In the genomic region with DNA sequence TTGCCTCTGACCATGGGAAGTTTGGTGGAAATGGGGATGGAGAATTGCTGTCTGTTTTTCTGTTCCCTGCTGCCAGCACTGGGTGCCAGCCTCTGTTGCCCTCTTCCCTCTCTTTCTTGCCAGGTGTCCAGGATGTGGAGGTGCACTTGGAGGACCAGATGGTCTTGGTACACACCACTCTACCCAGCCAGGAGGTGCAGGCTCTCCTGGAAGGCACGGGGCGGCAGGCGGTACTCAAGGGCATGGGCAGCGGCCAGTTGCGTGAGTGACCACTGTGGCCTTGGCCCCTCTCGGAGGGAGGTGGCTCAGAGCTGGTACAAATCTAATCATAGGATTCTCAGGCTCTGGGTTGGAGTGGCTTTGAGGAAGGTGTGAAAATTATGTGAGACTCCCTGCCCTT, we compare ENCODE assay signal across 29 cellular contexts.
"Had no signal": no experiment of that assay in that cellular context is flagged by ENCODE, and none has a peak within 500 bp of the region (broad histone marks: within the 10 kb centered on the region; RNA-seq: fewer than 3 reads in every experiment).

No MANE protein-coding gene starts in this region.

- H3K27me3 ChIP-seq: ascending aorta, cardiac muscle cell had no signal

- ATAC-seq: activated CD8-positive, alpha-beta T cell treated with anti-CD3 and anti-CD28 coated beads for 36 hours; activated naive CD4-positive, alpha-beta T cell treated with anti-CD3 and anti-CD28 coated beads, Interleukin-2, amount 50 U/mL, for 72 hours; activated T-cell treated with anti-CD3 and anti-CD28 coated beads, Interleukin-2, amount 50 U/mL, for 4 hours; activated T-cell treated with anti-CD3 and anti-CD28 coated beads, Interleukin-2, amount 50 U/mL, for 72 hours; activated T-helper 17 cell treated with anti-CD3 and anti-CD28 coated beads, Interleukin-2, amount 50 U/mL, for 72 hours; T-cell; T-helper 17 cell had no signal

- DNase-seq: activated B cell treated with CpG ODN at 0.5 μM for 24 hours; activated CD4-positive, alpha-beta memory T cell treated with anti-CD3 and anti-CD28 coated beads for 36 hours; activated CD4-positive, alpha-beta T cell treated with anti-CD3 and anti-CD28 coated beads for 4 hours; activated CD4-positive, alpha-beta T cell treated with anti-CD3 and anti-CD28 coated beads, Interleukin-2, amount 10 ng/mL, durations not matched to agents 24 days and 14 days; activated CD4-positive, alpha-beta T cell treated with anti-CD3 and anti-CD28 coated beads, Interleukin-2, amount 50 U/mL, for 1 hour; activated CD4-positive, alpha-beta T cell treated with anti-CD3 and anti-CD28 coated beads, Interleukin-2, amount 50 U/mL, for 4 hours; activated CD4-positive, CD25-positive, alpha-beta regulatory T cell treated with anti-CD3 and anti-CD28 coated beads, Interleukin-2, amount 50 U/mL, for 72 hours; activated CD8-positive, alpha-beta memory T cell treated with anti-CD3 and anti-CD28 coated beads, Interleukin-2, amount 50 U/mL, for 4 hours; activated CD8-positive, alpha-beta T cell treated with anti-CD3 and anti-CD28 coated beads for 36 hours; activated effector memory CD4-positive, alpha-beta T cell treated with anti-CD3 and anti-CD28 coated beads, Interleukin-2, amount 50 U/mL, for 16 hours; activated gamma-delta T cell treated with Interleukin-2 at 50 U/mL for 16 hours; activated naive CD4-positive, alpha-beta T cell; activated naive CD4-positive, alpha-beta T cell treated with anti-CD3 and anti-CD28 coated beads for 36 hours; activated naive CD4-positive, alpha-beta T cell treated with anti-CD3 and anti-CD28 coated beads, Interleukin-2, amount 50 U/mL, for 16 hours; activated naive CD8-positive, alpha-beta T cell treated with anti-CD3 and anti-CD28 coated beads for 36 hours; activated T-cell treated with anti-CD3 and anti-CD28 coated beads for 4 hours; activated T-cell treated with anti-CD3 and anti-CD28 coated beads, Interleukin-2, amount 50 U/mL, for 1 hour; activated T-cell treated with anti-CD3 and anti-CD28 coated beads, Interleukin-2, amount 50 U/mL, for 4 hours; activated T-cell treated with anti-CD3 and anti-CD28 coated beads, Interleukin-2, amount 50 U/mL, for 72 hours; amygdala; anterior cingulate cortex; T-cell; T-helper 17 cell; T-helper 9 cell had no signal

- H3K4me3 ChIP-seq: ascending aorta, cardiac muscle cell had no signal

- H3K9me3 ChIP-seq: ascending aorta had no signal

- H3K27ac ChIP-seq: ascending aorta, cardiac muscle cell, VCaP had no signal
